8 cellular contexts compared by ENCODE assay signal in the genomic region with DNA sequence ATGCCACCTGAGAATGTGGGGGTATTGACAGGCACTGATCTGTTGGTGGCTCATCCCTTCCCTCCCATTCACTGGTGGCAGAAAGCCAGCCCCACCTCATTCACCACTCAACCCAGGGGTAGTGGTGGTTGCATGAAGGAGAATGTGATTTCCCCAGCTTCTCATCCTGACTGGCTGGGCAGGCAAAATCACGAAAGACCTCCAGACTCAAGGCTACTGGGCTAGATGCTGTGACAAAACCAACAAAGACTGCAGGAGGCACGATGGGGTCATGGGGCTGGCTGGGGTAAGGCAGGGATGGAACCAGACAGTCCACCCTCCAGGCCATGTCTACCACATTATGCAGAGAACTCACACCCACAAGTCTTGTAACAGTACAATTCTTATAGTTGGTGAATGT. TPM values are rescaled to one million over a fixed set of nuclear protein-coding genes. Genes with fewer than 3 reads are reported as not detected.
A peak's percentile ranks its signal among the peaks of the same experiment; 100 is the strongest.
DNase-seq lines count a peak whose midpoint lies in the region; ATAC-seq, FAIRE-seq and TF ChIP-seq lines count a peak whose summit lies in the region.

No MANE protein-coding gene starts in this region.

- no peak for TF ChIP-seq EP300 in GM12878 (IDR thresholded peaks at IDR 0.05; ENCODE audit: borderline replicate concordance in 1 of 2, control insufficient read depth in 1 of 2, low read depth in 2 of 2, low read length in 2 of 2)

- H2AFZ ChIP-seq in GM12878 (ENCODE audit: control insufficient read depth, low read depth, low read length) = peak overlapping the region; percentile 86

- no peak for FAIRE-seq in GM12878 (lab: Jason Lieb, UNC)

- no TSS peak for BruUV-seq in GM12878 (replicated peaks; lab: Mats Ljungman, UMichigan)

- CTCF ChIA-PET in activated CD8-positive, alpha-beta memory T cell treated with anti-CD3 and anti-CD28 coated beads, Interleukin-2, amount 10 ng/mL, durations not matched to agents 7 days and 5 days (lab: Charles Lee) = interaction anchor here (0.6 to 8.3 kb wide), 35 partner anchors 10 to 598 kb away, joined by 3 to 120 read pairs (median 4); partner anchors contain the start of genes GSK3B, LRRC58 and NDUFB4
- CTCF ChIA-PET in GM12878 (lab: Yijun Ruan, JAX) = interaction anchor here (0.5 to 8.2 kb wide), 67 partner anchors 8 to 1533 kb away, joined by 3 to 210 read pairs (median 4); partner anchors contain the start of genes LRRC58 and NDUFB4
- CTCF ChIA-PET in naive thymus-derived CD4-positive, alpha-beta T cell (lab: Charles Lee) = interaction anchor here (0.5 to 4.4 kb wide), 19 partner anchors 10 to 1685 kb away, joined by 3 to 69 read pairs (median 4); partner anchors contain the start of gene LRRC58

- no peaks in the 10 kb centered on the region for H3K79me2 ChIP-seq in GM12878 (ENCODE audit: control insufficient read depth, insufficient read depth, low read length)

- DNase-seq in activated CD8-positive, alpha-beta memory T cell treated with anti-CD3 and anti-CD28 coated beads, Interleukin-2, amount 10 ng/mL, durations not matched to agents 7 days and 5 days = no peak
- DNase-seq in activated CD8-positive, alpha-beta memory T cell treated with anti-CD3 and anti-CD28 coated beads, Interleukin-2, amount 50 U/mL, for 4 hours = no peak
- DNase-seq in GM12878 (ENCODE audit: low read depth, low spot score) (no peak), SHP77 (lab: John Stamatoyannopoulos, UW) (no peak), NCI-H82 (lab: John Stamatoyannopoulos, UW) (no peak), GM10266 (ENCODE audit: extremely low spot score) (no peak)
- no peak for DNase-seq in naive thymus-derived CD4-positive, alpha-beta T cell

- H3K27ac Mint-ChIP-seq in activated CD8-positive, alpha-beta memory T cell treated with anti-CD3 and anti-CD28 coated beads, Interleukin-2, amount 10 ng/mL, durations not matched to agents 7 days and 5 days = peak overlapping the region; percentile 45
- H3K27ac Mint-ChIP-seq in naive thymus-derived CD4-positive, alpha-beta T cell = peak overlapping the region in 6 of 9 donors; percentile 13 to 65 (median 20)

- no peaks in the 10 kb centered on the region for H4K20me1 ChIP-seq in GM12878 (ENCODE audit: control insufficient read depth, insufficient read depth)

- no peak overlapping the region for H3K4me3 ChIP-seq in GM12878
- H3K4me3 ChIP-seq in naive thymus-derived CD4-positive, alpha-beta T cell (ENCODE audit: low read length) = peak overlapping the region; percentile 72

- ATAC-seq in activated CD8-positive, alpha-beta memory T cell treated with anti-CD3 and anti-CD28 coated beads, Interleukin-2, amount 10 ng/mL, durations not matched to agents 7 days and 5 days = peak; percentile 29
- peak; percentile 15 for ATAC-seq in HG03108 (IDR thresholded peaks at IDR 0.05; ENCODE audit: unreplicated experiment)
- ATAC-seq in GM12878 = peak; percentile 35
- ATAC-seq in naive thymus-derived CD4-positive, alpha-beta T cell = peak; percentile 6

- H3K4me1 ChIP-seq in GM12878 (ENCODE audit: control insufficient read depth, insufficient read depth, low read length) = no peaks in the 10 kb centered on the region; the same call in 1 of the 2 replicates
- H3K4me1 ChIP-seq in naive thymus-derived CD4-positive, alpha-beta T cell (ENCODE audit: control insufficient read depth in 2 of 2, insufficient read depth in 2 of 2, low read length in 2 of 2) = no peaks in the 10 kb centered on the region

- POLR2A ChIA-PET in GM12878 (lab: Charles Lee) = interaction anchor here (0.7 to 1.5 kb wide), 4 partner anchors 7 to 173 kb away, joined by 3 to 4 read pairs (median 4); no protein-coding TSS in a partner anchor
- POLR2A ChIA-PET in naive thymus-derived CD4-positive, alpha-beta T cell (lab: Charles Lee) = interaction anchor here (1.1 kb wide), 1 partner anchor 322 kb away, joined by 4 read pairs; no protein-coding TSS in a partner anchor

- intact Hi-C loops in GM12878 (cut with micrococcal nuclease; ENCODE audit: unreplicated experiment) = loop anchor here (1.0 to 5.0 kb wide), 5 partner anchors 68 to 525 kb away; partner anchors contain the start of gene LRRC58
- intact Hi-C loops in naive thymus-derived CD4-positive, alpha-beta T cell (cut with micrococcal nuclease) = loop anchor here (1.0 to 5.0 kb wide), 13 partner anchors 68 to 1534 kb away; partner anchors contain the start of genes LRRC58 (in 2 of the 2), GSK3B (in 1 of the 2), GTF2E1 (in 1 of the 2) and RABL3 (in 1 of the 2)

- H3K9me3 ChIP-seq in GM12878 (replicated peaks; ENCODE audit: control insufficient read depth, insufficient read depth, low read length) = no peaks in the 10 kb centered on the region
- no peaks in the 10 kb centered on the region for H3K9me3 ChIP-seq in naive thymus-derived CD4-positive, alpha-beta T cell (ENCODE audit: control insufficient read depth in 2 of 3, low read length in 3 of 3)

- in situ Hi-C loops in GM12878 (cut with MboI) = loop anchor here (10.0 kb wide), 1 partner anchor 522 kb away; no protein-coding TSS in a partner anchor

- RAD21 ChIA-PET in GM12878 (lab: Charles Lee; ENCODE audit: unreplicated experiment) = interaction anchor here (0.7 to 5.8 kb wide), 34 partner anchors 8 to 1533 kb away, joined by 3 to 82 read pairs (median 4); partner anchors contain the start of genes GSK3B, LRRC58 and NDUFB4

- peak overlapping the region; percentile 75 for H3K4me2 ChIP-seq in GM12878 (ENCODE audit: control insufficient read depth, insufficient read depth)

- peak overlapping the region; percentile 12; the same call in 1 of the 2 replicates for H3K9ac ChIP-seq in GM12878 (ENCODE audit: control insufficient read depth, insufficient read depth, low read length)

- peaks cover 10% of the 10 kb centered on the region for H3K27me3 Mint-ChIP-seq in activated CD8-positive, alpha-beta memory T cell treated with anti-CD3 and anti-CD28 coated beads, Interleukin-2, amount 10 ng/mL, durations not matched to agents 7 days and 5 days
- peaks cover 0 to 7% (median 6%) of the 10 kb centered on the region in 5 donors for H3K27me3 Mint-ChIP-seq in naive thymus-derived CD4-positive, alpha-beta T cell

- SMC1A ChIA-PET in GM12878 (lab: Charles Lee; ENCODE audit: uncharacterized antibody, unreplicated experiment) = interaction anchor here (0.6 to 4.6 kb wide), 38 partner anchors 8 to 1533 kb away, joined by 3 to 90 read pairs (median 4); partner anchors contain the start of gene LRRC58

- no peak overlapping the region for H3K27ac ChIP-seq in GM12878 (ENCODE audit: control insufficient read depth, insufficient read depth)
- no peak overlapping the region for H3K27ac ChIP-seq in naive thymus-derived CD4-positive, alpha-beta T cell (ENCODE audit: low read depth, low read length)

- peak overlapping the region; percentile 81 for H3K4me3 Mint-ChIP-seq in activated CD8-positive, alpha-beta memory T cell treated with anti-CD3 and anti-CD28 coated beads, Interleukin-2, amount 10 ng/mL, durations not matched to agents 7 days and 5 days
- H3K4me3 Mint-ChIP-seq in naive thymus-derived CD4-positive, alpha-beta T cell = peak overlapping the region in 9 of 10 donors; percentile 80 to 89 (median 88)

- H3K36me3 ChIP-seq in GM12878 (ENCODE audit: control insufficient read depth in 2 of 2, insufficient read depth in 2 of 2, low read length in 1 of 2) = no peaks in the 10 kb centered on the region
- no peaks in the 10 kb centered on the region for H3K36me3 ChIP-seq in naive thymus-derived CD4-positive, alpha-beta T cell (ENCODE audit: control insufficient read depth in 2 of 3, insufficient read depth in 3 of 3, low read length in 3 of 3)

- no peak for TF ChIP-seq POLR2A in GM12878 (IDR thresholded peaks at IDR 0.05; ENCODE audit: low read depth, low read length)

- H3K9me3 Mint-ChIP-seq in activated CD8-positive, alpha-beta memory T cell treated with anti-CD3 and anti-CD28 coated beads, Interleukin-2, amount 10 ng/mL, durations not matched to agents 7 days and 5 days (ENCODE audit: low read depth) = no peaks in the 10 kb centered on the region
- no peaks in the 10 kb centered on the region for H3K9me3 Mint-ChIP-seq in naive thymus-derived CD4-positive, alpha-beta T cell

- 48% methylated on average over 2 of the region's 2 CpGs for WGBS in GM12878 (ENCODE audit: insufficient coverage, insufficient replicate concordance, low lambda C conversion rate, missing lambda C conversion rate)

- TF ChIP-seq CTCF in GM12878 (IDR thresholded peaks at IDR 0.05 in 2 of 3, conservative IDR thresholded peaks at IDR 0.05 in 1 of 3; ENCODE audit: control insufficient read depth in 2 of 3, extremely low read depth in 1 of 3, insufficient read depth in 1 of 3, low read depth in 3 of 3, low read length in 3 of 3) (no peak), GM10266 (IDR thresholded peaks at IDR 0.05; ENCODE audit: control insufficient read depth, insufficient read depth, low read depth, missing control alignments) (no peak)

- no peak for TF ChIP-seq RAD21 in GM12878 (IDR thresholded peaks at IDR 0.05; ENCODE audit: insufficient read depth, low read depth, low read length)

- H3K4me1 Mint-ChIP-seq in activated CD8-positive, alpha-beta memory T cell treated with anti-CD3 and anti-CD28 coated beads, Interleukin-2, amount 10 ng/mL, durations not matched to agents 7 days and 5 days = peaks cover 23% of the 10 kb centered on the region
- peaks cover 16 to 24% (median 18%) of the 10 kb centered on the region in 7 donors for H3K4me1 Mint-ChIP-seq in naive thymus-derived CD4-positive, alpha-beta T cell

- H3K36me3 Mint-ChIP-seq in activated CD8-positive, alpha-beta memory T cell treated with anti-CD3 and anti-CD28 coated beads, Interleukin-2, amount 10 ng/mL, durations not matched to agents 7 days and 5 days = no peaks in the 10 kb centered on the region
- H3K36me3 Mint-ChIP-seq in naive thymus-derived CD4-positive, alpha-beta T cell = no peaks in the 10 kb centered on the region

- peaks cover 0 to 5% of the 10 kb centered on the region in 2 experiments; a peak in 2 of 4 replicates for H3K27me3 ChIP-seq in GM12878 (replicated peaks in 1 of 2; ENCODE audit: control insufficient read depth in 2 of 2, insufficient read depth in 2 of 2, low read length in 1 of 2)
- H3K27me3 ChIP-seq in naive thymus-derived CD4-positive, alpha-beta T cell (ENCODE audit: control insufficient read depth in 2 of 2, insufficient read depth in 2 of 2, low read length in 2 of 2) = no peaks in the 10 kb centered on the region

RNA-seq across cellular contexts. Expression of gene FSTL1, which starts 33.9 kb away (rescaled TPM):
- total RNA-seq in activated CD8-positive, alpha-beta memory T cell treated with anti-CD3 and anti-CD28 coated beads, Interleukin-2, amount 10 ng/mL, durations not matched to agents 7 days and 5 days = 1 to 10 TPM in 1 of 2 experiments, under 1 TPM in 1; 0.16 to 1.3 TPM
- total RNA-seq in GM12878 (2013; cell fraction: nucleolus; rRNA removed) = 0.15 and 0.24 TPM in 2 replicates
- 0.06 and 0.27 TPM in 2 replicates for total RNA-seq in GM12878 (2014; rRNA removed)
- total RNA-seq in GM12878 (2014; rRNA removed; fragmentation: Illumina TruSeq; extraction: Trizol) = not detected in 2 replicates
- 1.0 and 1.7 TPM in 2 replicates for total RNA-seq in GM12878 (2021)
- 0.12 TPM for polyA plus RNA-seq in GM12878 (2011; ENCODE audit: low read depth)
- 0.18 and 0.35 TPM in 2 replicates for polyA plus RNA-seq in GM12878 (2011; rRNA removed)
- polyA plus RNA-seq in GM12878 (2011; cell fraction: cytosol; rRNA removed) = 0.04 and 0.07 TPM in 2 replicates
- polyA plus RNA-seq in GM12878 (2011; cell fraction: nucleus; rRNA removed) = 0.15 and 0.43 TPM in 2 replicates
- 0.07 and 0.10 TPM in 2 replicates for polyA plus RNA-seq in GM12878 (2012)
- polyA plus RNA-seq in GM12878 (2014; fragmentation: Illumina TruSeq; extraction: Trizol) = 0.19 TPM in 1 of 2 replicates, not detected in the other
- polyA plus RNA-seq in GM12878 (2014; fragmentation: Nextera tagmentation; extraction: Ambion mirVana) = not detected
- polyA plus RNA-seq in GM12878 (2014; rRNA removed) = not detected in 2 replicates
- under 1 TPM; 0.44 TPM for polyA plus RNA-seq in GM12878 (2016; fragmentation: Nextera tagmentation; extraction: Ambion mirVana)
- 0.29 and 0.31 TPM in 2 replicates for polyA minus RNA-seq in GM12878 (2011; rRNA and poly(A)+ RNA removed)
- not detected in 2 replicates for polyA minus RNA-seq in GM12878 (2011; cell fraction: cytosol; rRNA and poly(A)+ RNA removed)
- polyA minus RNA-seq in GM12878 (2011; cell fraction: nucleus; rRNA and poly(A)+ RNA removed) = 0.48 TPM in 1 of 2 replicates, not detected in the other
- under 1 TPM in 4 of 5 experiments, not detected in 1; 0.05 to 0.58 (median 0.29) TPM for total RNA-seq in naive thymus-derived CD4-positive, alpha-beta T cell
- polyA plus RNA-seq in naive thymus-derived CD4-positive, alpha-beta T cell = not detected
